In genomic region chr2:144711084-144711483, GRCh38 we compare ENCODE assay signal across 19 cellular contexts.
DNase-seq lines count a peak whose midpoint lies in the region; ATAC-seq and TF ChIP-seq lines count a peak whose summit lies in the region.
"Had no signal": no experiment of that assay in that cellular context is flagged by ENCODE, and none has a peak within 500 bp of the region (broad histone marks: within the 10 kb centered on the region; RNA-seq: fewer than 3 reads in every experiment).

No MANE protein-coding gene starts in this region.

- 0 out of 2 replicates have a peak overlapping the region, but pooled peaks have one; percentile 13 for H3K4me3 Mint-ChIP-seq in WTC11
- no peak overlapping the region for H3K4me3 Mint-ChIP-seq in mesothelial cell of epicardium
- H3K4me3 Mint-ChIP-seq: B cell; CD14-positive monocyte; CD8-positive, alpha-beta T cell; IgD-negative memory B cell had no signal

- no peaks in the 10 kb centered on the region; the same call in none of the 2 replicates for H3K27me3 Mint-ChIP-seq in WTC11 (ENCODE audit: low read depth)
- no peaks in the 10 kb centered on the region for H3K27me3 Mint-ChIP-seq in mesothelial cell of epicardium (ENCODE audit: low read depth)
- H3K27me3 Mint-ChIP-seq: B cell had no signal

- H3K4me3 ChIP-seq in BLaER1 treated with 17β-estradiol and CSF1 and Interleukin-3, amounts not matched to agents 10 nM and 100 nM, result no peak overlapping the region; a peak in 1 of 20 replicates
- H3K4me3 ChIP-seq in OCI-LY1 (ENCODE audit: low read depth, low read length, poor library complexity, severe bottlenecking) (no peak overlapping the region), heart right ventricle (no peak overlapping the region)
- H3K4me3 ChIP-seq: GM23248 had no signal

- H3F3A ChIP-seq in OCI-LY1 (ENCODE audit: insufficient read depth, low read length), result no peaks in the 10 kb centered on the region

- POLR2A ChIA-PET in WTC11 (lab: Charles Lee), result no interaction called here

- peaks cover 7 to 44% (median 27%) of the 10 kb centered on the region in 11 experiments; a peak in 19 of 22 replicates for H3K9me3 ChIP-seq in BLaER1 treated with 17β-estradiol and CSF1 and Interleukin-3, amounts not matched to agents 10 nM and 100 nM (replicated peaks in 1 of 11)
- H3K9me3 ChIP-seq in OCI-LY1 (ENCODE audit: low read length) (no peaks in the 10 kb centered on the region), heart right ventricle (no peaks in the 10 kb centered on the region)

- peaks cover 27% of the 10 kb centered on the region for H3K4me1 Mint-ChIP-seq in WTC11
- H3K4me1 Mint-ChIP-seq in mesothelial cell of epicardium, result peaks cover 46% of the 10 kb centered on the region
- H3K4me1 Mint-ChIP-seq: B cell, IgD-negative memory B cell had no signal

- peak overlapping the region in 1 of 11 experiments; percentile 2; a peak in 1 of 22 replicates for H3K9ac ChIP-seq in BLaER1 treated with 17β-estradiol and CSF1 and Interleukin-3, amounts not matched to agents 10 nM and 100 nM
- H3K9ac ChIP-seq in OCI-LY1 (ENCODE audit: low read length), result peak overlapping the region; percentile 24; the same call in 1 of the 2 replicates
- H3K9ac ChIP-seq: GM23248 had no signal

- no peak overlapping the region for H3K27ac Mint-ChIP-seq in WTC11
- H3K27ac Mint-ChIP-seq in mesothelial cell of epicardium, result peak overlapping the region; percentile 80
- H3K27ac Mint-ChIP-seq: B cell; CD8-positive, alpha-beta T cell; IgD-negative memory B cell had no signal

- peaks cover 0 to 6% (median 0%) of the 10 kb centered on the region in 11 experiments; a peak in 1 of 22 replicates for H3K36me3 ChIP-seq in BLaER1 treated with 17β-estradiol and CSF1 and Interleukin-3, amounts not matched to agents 10 nM and 100 nM
- H3K36me3 ChIP-seq in OCI-LY1 (ENCODE audit: insufficient read depth, low read length) (no peaks in the 10 kb centered on the region), heart right ventricle (no peaks in the 10 kb centered on the region)

- no peaks in the 10 kb centered on the region for H3K27me3 ChIP-seq in BLaER1 treated with 17β-estradiol and CSF1 and Interleukin-3, amounts not matched to agents 10 nM and 100 nM
- H3K27me3 ChIP-seq in OCI-LY1 (ENCODE audit: insufficient read depth, low read length) (no peaks in the 10 kb centered on the region), heart right ventricle (no peaks in the 10 kb centered on the region)

- H3K4me1 ChIP-seq in BLaER1 treated with 17β-estradiol and CSF1 and Interleukin-3, amounts not matched to agents 10 nM and 100 nM, result peaks cover 58 to 85% (median 76%) of the 10 kb centered on the region in 10 experiments
- H3K4me1 ChIP-seq in OCI-LY1 (ENCODE audit: insufficient read depth, low read length, severe bottlenecking) (peaks cover 78% of the 10 kb centered on the region), heart right ventricle (peaks cover 0 to 15% (median 10%) of the 10 kb centered on the region in 9 donors)

- no peak for TF ChIP-seq CTCF in OCI-LY1 (IDR thresholded peaks at IDR 0.05; ENCODE audit: low read length)
- no peak for TF ChIP-seq CTCF in WTC11 (IDR thresholded peaks at IDR 0.05)
- TF ChIP-seq CTCF in mesothelial cell of epicardium (IDR thresholded peaks at IDR 0.05; ENCODE audit: unreplicated experiment), result no peak
- no peak for TF ChIP-seq CTCF in heart right ventricle (IDR thresholded peaks at IDR 0.05)
- TF ChIP-seq CTCF in GM13977 (IDR thresholded peaks at IDR 0.05; ENCODE audit: extremely low read depth, insufficient read depth, missing control alignments), result no peak

- H4K20me1 ChIP-seq in BLaER1 treated with 17β-estradiol and CSF1 and Interleukin-3, amounts not matched to agents 10 nM and 100 nM, result no peaks in the 10 kb centered on the region
- no peaks in the 10 kb centered on the region for H4K20me1 ChIP-seq in OCI-LY1 (ENCODE audit: insufficient read depth, low read length)

- CTCF ChIA-PET in WTC11 (lab: Charles Lee), result no interaction called here

- no peaks in the 10 kb centered on the region for H3K79me2 ChIP-seq in OCI-LY1 (ENCODE audit: insufficient read depth, low read length)

- H3K27ac ChIP-seq in BLaER1 treated with 17β-estradiol and CSF1 and Interleukin-3, amounts not matched to agents 10 nM and 100 nM, result peak overlapping the region in 9 of 11 experiments; percentile 88 to 100 (median 98); a peak in 17 of 22 replicates
- peak overlapping the region; percentile 44 for H3K27ac ChIP-seq in OCI-LY1 (ENCODE audit: low read depth, low read length, poor library complexity, severe bottlenecking)
- H3K27ac ChIP-seq in heart right ventricle, result no peak overlapping the region
- H3K27ac ChIP-seq: GM23248 had no signal

- no peak overlapping the region for H2AFZ ChIP-seq in OCI-LY1 (ENCODE audit: low read length)

- H3K9me3 Mint-ChIP-seq in WTC11 (no peaks in the 10 kb centered on the region), mesothelial cell of epicardium (peaks cover 9% of the 10 kb centered on the region)
- H3K9me3 Mint-ChIP-seq: CD8-positive, alpha-beta T cell; IgD-negative memory B cell had no signal

- intact Hi-C loops in heart right ventricle (cut with DNase I), result loop anchor here in 1 of 10 donors (10.0 kb wide), 1 partner anchor 186 kb away; the partner anchor contains the start of gene ZEB2

- peak; percentile 46; the same call in 1 of the 2 replicates for ATAC-seq in WTC11
- ATAC-seq in heart right ventricle, result no peak
- ATAC-seq in HG03025 (IDR thresholded peaks at IDR 0.05; ENCODE audit: low FRiP score, unreplicated experiment), result no peak
- ATAC-seq: CD8-positive, alpha-beta T cell had no signal

- no peaks in the 10 kb centered on the region for H3K9me2 ChIP-seq in OCI-LY1 (ENCODE audit: low read depth, low read length)

- peak overlapping the region in 10 of 11 experiments; percentile 24 to 84 (median 61); a peak in 16 of 22 replicates for H3K4me2 ChIP-seq in BLaER1 treated with 17β-estradiol and CSF1 and Interleukin-3, amounts not matched to agents 10 nM and 100 nM
- H3K4me2 ChIP-seq in OCI-LY1 (ENCODE audit: low read length), result no peak overlapping the region

- no peaks in the 10 kb centered on the region for H3K36me3 Mint-ChIP-seq in WTC11
- H3K36me3 Mint-ChIP-seq in mesothelial cell of epicardium, result peaks cover 6% of the 10 kb centered on the region
- H3K36me3 Mint-ChIP-seq: CD8-positive, alpha-beta T cell; IgD-negative memory B cell had no signal

- in situ Hi-C loops in GM13977 (cut with MboI; ENCODE audit: low pct_unique_long_range_greater_than_20kb, low sequenced_read_pairs, unreplicated experiment), result no loop called here

- DNase-seq in WTC11 (ENCODE audit: low spot score), result no peak
- DNase-seq in mesothelial cell of epicardium (ENCODE audit: low spot score in 2 of 2, unreplicated experiment in 2 of 2), result no peak
- DNase-seq in heart right ventricle, result no peak
- no peak for DNase-seq in GM13977 (ENCODE audit: low spot score)
- DNase-seq in activated CD4-positive, alpha-beta T cell treated with anti-CD3 and anti-CD28 coated beads, Interleukin-2, amount 50 U/mL, for 48 hours, result no peak
- DNase-seq: ACHN; CD8-positive, alpha-beta T cell; COR-L47; DMS153; DND-41; GDM1; GM23248; H7 had no signal

TF ChIP-seq in WTC11, 78 proteins besides CTCF, POLR2A, EP300 and RAD21:
- TF ChIP-seq CREB1 (CRISPR knock-in tag; IDR thresholded peaks at IDR 0.05), result no peak
- TF ChIP-seq ZNF423 (CRISPR knock-in tag; IDR thresholded peaks at IDR 0.05), result no peak
- TF ChIP-seq ZNF232 (CRISPR knock-in tag; IDR thresholded peaks at IDR 0.05), result no peak
- TF ChIP-seq USF2 (CRISPR knock-in tag; IDR thresholded peaks at IDR 0.05), result no peak
- no peak for TF ChIP-seq STAT6 (CRISPR knock-in tag; conservative IDR thresholded peaks at IDR 0.05; ENCODE audit: low read depth)
- TF ChIP-seq MYBL2 (CRISPR knock-in tag; IDR thresholded peaks at IDR 0.05), result no peak
- no peak for TF ChIP-seq ETV6 (CRISPR knock-in tag; IDR thresholded peaks at IDR 0.05)
- no peak for TF ChIP-seq ZNF317 (CRISPR knock-in tag; IDR thresholded peaks at IDR 0.05; ENCODE audit: borderline replicate concordance, low read depth)
- TF ChIP-seq MXD4 (CRISPR knock-in tag; IDR thresholded peaks at IDR 0.05; ENCODE audit: borderline replicate concordance), result no peak
- TF ChIP-seq NFATC4 (CRISPR knock-in tag; IDR thresholded peaks at IDR 0.05), result no peak

Comparison
In these comparisons a context has a peak if more than half of its experiments do, and no peak if none do; other contexts are left out.
1. H3K27ac ChIP-seq: peak in BLaER1 treated with 17β-estradiol and CSF1 and Interleukin-3, amounts not matched to agents 10 nM and 100 nM (9 of 11) and OCI-LY1 (single experiment); none in heart right ventricle (0 of 10).